In the genomic region with DNA sequence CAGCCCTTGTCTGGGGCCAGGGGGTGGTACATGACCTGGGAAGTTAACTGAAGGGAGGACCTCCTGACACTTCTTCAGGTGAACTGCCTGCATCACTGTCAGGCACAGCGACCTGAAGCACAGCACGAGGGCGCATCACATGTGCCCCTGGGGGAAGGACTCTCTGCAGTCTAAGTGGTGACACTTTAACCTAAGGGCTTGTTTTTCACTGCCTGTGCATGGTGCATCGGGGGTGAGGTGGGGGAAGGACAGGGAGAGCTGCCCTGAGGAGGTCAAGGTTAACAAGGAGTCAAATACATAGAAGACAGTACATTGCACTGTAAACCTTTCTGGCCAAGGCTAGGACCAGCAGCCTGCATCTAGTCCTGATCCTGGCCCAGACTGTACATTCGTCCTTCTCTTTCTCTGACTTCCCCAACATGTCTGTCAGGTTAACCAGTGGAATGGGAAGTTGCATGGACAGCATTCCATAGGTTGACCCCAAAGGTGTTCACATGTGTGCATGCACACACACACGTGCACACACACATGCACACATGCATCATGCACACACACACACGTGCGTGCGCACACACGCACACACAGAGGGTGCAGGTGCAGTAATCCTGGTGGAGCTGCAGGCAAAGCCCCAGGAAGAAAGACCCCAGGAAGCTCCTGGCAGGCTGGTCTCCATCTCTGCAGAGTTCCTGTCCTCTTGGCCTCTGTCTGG, we compare ENCODE assay signal across 25 cellular contexts. TPM values are rescaled to one million over a fixed set of nuclear protein-coding genes. Genes with fewer than 3 reads are reported as not detected.
DNase-seq lines count a peak whose midpoint lies in the region; ATAC-seq, FAIRE-seq and TF ChIP-seq lines count a peak whose summit lies in the region.
"Had no signal": no experiment of that assay in that cellular context is flagged by ENCODE, and none has a peak within 500 bp of the region (broad histone marks: within the 10 kb centered on the region; RNA-seq: fewer than 3 reads in every experiment).

No MANE protein-coding gene starts in this region.

- H2BK15ac ChIP-seq in IMR-90 (ENCODE audit: low read depth, low read length), result no peak overlapping the region

- POLR2A ChIA-PET in IMR-90 (lab: Charles Lee; ENCODE audit: unreplicated experiment) (no interaction called here), RWPE1 (lab: Yijun Ruan, JAX; ENCODE audit: low non-redundant PET) (no interaction called here)

- no peaks in the 10 kb centered on the region for H3K9me1 ChIP-seq in IMR-90 (ENCODE audit: insufficient read depth, low read length)

- H3K4me1 ChIP-seq in IMR-90 (ENCODE audit: control insufficient read depth, insufficient read depth, low read length), result no peaks in the 10 kb centered on the region

- H3K56ac ChIP-seq in IMR-90 (ENCODE audit: extremely low read depth, insufficient read depth, low read length), result no peak overlapping the region

- TF ChIP-seq CTCF in IMR-90 (conservative IDR thresholded peaks at IDR 0.05; ENCODE audit: low read depth, low read length) (no peak), bronchial epithelial cell (IDR thresholded peaks at IDR 0.05; ENCODE audit: insufficient read depth, low read length, severe bottlenecking) (no peak), RWPE1 (conservative IDR thresholded peaks at IDR 0.05; ENCODE audit: low read depth) (no peak)

- intact Hi-C loops in IMR-90 (cut with micrococcal nuclease), result no loop called here

- CTCF ChIA-PET in IMR-90 (lab: Yijun Ruan, JAX), result no interaction called here
- CTCF ChIA-PET in RWPE1 (lab: Yijun Ruan, JAX), result no interaction called here

- H3K27me3 ChIP-seq in IMR-90 (ENCODE audit: control insufficient read depth, insufficient read depth, low read length) (peaks cover 10% of the 10 kb centered on the region; the same call in 1 of the 2 replicates), bronchial epithelial cell (ENCODE audit: control insufficient read depth, insufficient read depth, low read length) (no peaks in the 10 kb centered on the region)

- H3K9me3 ChIP-seq in IMR-90 (ENCODE audit: control insufficient read depth, insufficient read depth, low read length), result no peaks in the 10 kb centered on the region

- no peak overlapping the region for H4K8ac ChIP-seq in IMR-90 (ENCODE audit: low read depth in 2 of 2, low read length in 2 of 2)

- H3K9ac ChIP-seq in IMR-90 (ENCODE audit: low read depth, low read length), result no peak overlapping the region
- H3K9ac ChIP-seq: GM23248 had no signal

- H2BK5ac ChIP-seq in IMR-90 (ENCODE audit: low read depth, low read length, poor library complexity, severe bottlenecking), result no peak overlapping the region

- H3K4me3 ChIP-seq in IMR-90 (ENCODE audit: insufficient read depth, low read depth, low read length) (no peak overlapping the region), bronchial epithelial cell (ENCODE audit: low read depth, low read length) (no peak overlapping the region)
- H3K4me3 ChIP-seq: GM23248 had no signal

- H3K36me3 ChIP-seq in IMR-90 (ENCODE audit: control insufficient read depth, insufficient read depth, low read length) (no peaks in the 10 kb centered on the region), bronchial epithelial cell (ENCODE audit: control insufficient read depth, insufficient read depth, low read length) (no peaks in the 10 kb centered on the region)

- in situ Hi-C loops in IMR-90 (cut with MboI; ENCODE audit: low sequenced_read_pairs), result no loop called here

- no peak overlapping the region for H3K14ac ChIP-seq in IMR-90 (replicated peaks; ENCODE audit: low read depth, low read length)

- no peaks in the 10 kb centered on the region for H4K20me1 ChIP-seq in IMR-90 (ENCODE audit: insufficient read depth, low read length)

- 70% methylated on average over 6 of the region's 10 CpGs; no CpG with 5 or more reads in 1 of the 2 experiments for WGBS in IMR-90 (ENCODE audit: extremely low coverage in 2 of 2, insufficient read length in 1 of 2), 2 experiments

- dilution Hi-C loops in IMR-90 (cut with HindIII; ENCODE audit: low sequenced_read_pairs, unreplicated experiment), result no loop called here

- no peak overlapping the region for H3K27ac ChIP-seq in IMR-90 (ENCODE audit: insufficient read depth, low read length)
- H3K27ac ChIP-seq in RWPE1, result no peak overlapping the region
- H3K27ac ChIP-seq: GM23248 had no signal

- FAIRE-seq in GM12891 (lab: Jason Lieb, UNC) (peak; percentile 9), bronchial epithelial cell (lab: Jason Lieb, UNC) (peak; percentile 50)
- FAIRE-seq: GM12892, GM19239, H1 had no signal

- peak overlapping the region; percentile 48 for H2AK9ac ChIP-seq in IMR-90 (replicated peaks; ENCODE audit: low read depth, low read length, poor library complexity)

- H3K23ac ChIP-seq in IMR-90 (ENCODE audit: low read depth, low read length), result no peak overlapping the region

- H3K18ac ChIP-seq in IMR-90 (ENCODE audit: low read depth, low read length), result no peak overlapping the region

- H4K5ac ChIP-seq in IMR-90 (ENCODE audit: low read depth, low read length), result no peak overlapping the region

- no peak overlapping the region for H2AK5ac ChIP-seq in IMR-90 (ENCODE audit: low read depth, low read length)

- DNase-seq in GM12891 (ENCODE audit: insufficient read length, low spot score) (no peak), IMR-90 (no peak), bronchial epithelial cell (ENCODE audit: low read depth) (no peak), left kidney (ENCODE audit: low read depth, low spot score) (peak; percentile 27), RWPE1 (ENCODE audit: low spot score) (no peak), dedifferentiated amniotic fluid mesenchymal stem cell (ENCODE audit: extremely low spot score) (no peak), NCI-H1105 treated with DMSO at 0.1 percent for 48 hours (lab: John Stamatoyannopoulos, UW) (no peak)
- DNase-seq: C1 segment of cervical spinal cord; Calu3; CD4-positive, alpha-beta memory T cell; COR-L47; DMS53; DMS79 treated with DMSO at 0.1 percent for 48 hours; GF-D8; GM23248; H7; HCEC 1CT had no signal

- peak overlapping the region; percentile 28 for H2AFZ ChIP-seq in IMR-90 (replicated peaks; ENCODE audit: low read length, poor library complexity)
- H2AFZ ChIP-seq: GM23248 had no signal

- no peak overlapping the region for H2BK20ac ChIP-seq in IMR-90 (ENCODE audit: low read depth, low read length)

- H3K4ac ChIP-seq in IMR-90 (ENCODE audit: low read depth, low read length), result no peak overlapping the region

- no peak overlapping the region for H4K91ac ChIP-seq in IMR-90 (ENCODE audit: insufficient read depth, low read depth, low read length)

- no peak for TF ChIP-seq RAD21 in IMR-90 (IDR thresholded peaks at IDR 0.05; ENCODE audit: low read length)

- no peak overlapping the region for H3K4me2 ChIP-seq in IMR-90 (ENCODE audit: low read depth, low read length)

- no peak for ATAC-seq in IMR-90 (ENCODE audit: low read depth)

- H2BK120ac ChIP-seq in IMR-90 (ENCODE audit: low read depth, low read length), result no peak overlapping the region

- no peak for TF ChIP-seq POLR2A in GM12891 (IDR thresholded peaks at IDR 0.05; ENCODE audit: low read depth, low read length)
- TF ChIP-seq POLR2A in IMR-90 (IDR thresholded peaks at IDR 0.05; ENCODE audit: low read depth, low read length), result no peak

- H3K79me1 ChIP-seq in IMR-90 (ENCODE audit: low read depth in 1 of 2, low read length in 2 of 2), result no peaks in the 10 kb centered on the region

- no TSS peak for BruUV-seq in IMR-90 (replicated peaks; lab: Mats Ljungman, UMichigan)

TF ChIP-seq in GM12891, 5 proteins besides CTCF, POLR2A, EP300 and RAD21:
- TF ChIP-seq PAX5 (IDR thresholded peaks at IDR 0.05; ENCODE audit: insufficient read depth, low read length, severe bottlenecking), result no peak
- TF ChIP-seq POU2F2 (IDR thresholded peaks at IDR 0.05; ENCODE audit: low read depth, low read length), result no peak
- no peak for TF ChIP-seq SPI1 (IDR thresholded peaks at IDR 0.05; ENCODE audit: low read depth, low read length)
- TF ChIP-seq TAF1 (IDR thresholded peaks at IDR 0.05; ENCODE audit: low read depth, low read length), result no peak
- TF ChIP-seq POLR2AphosphoS5 (IDR thresholded peaks at IDR 0.05; ENCODE audit: low read depth, low read length), result no peak

TF ChIP-seq in IMR-90, 13 proteins besides CTCF, POLR2A, EP300 and RAD21:
- TF ChIP-seq MAFK (IDR thresholded peaks at IDR 0.05; ENCODE audit: low read depth, low read length) (no peak), NFE2L2 (IDR thresholded peaks at IDR 0.05; ENCODE audit: low read depth, low read length) (no peak), MXI1 (IDR thresholded peaks at IDR 0.05; ENCODE audit: borderline replicate concordance, low read depth, low read length) (no peak), FOS (IDR thresholded peaks at IDR 0.05; ENCODE audit: low read depth, low read length) (no peak), RCOR1 (IDR thresholded peaks at IDR 0.05; ENCODE audit: insufficient replicate concordance, low read length) (no peak), CEBPB (IDR thresholded peaks at IDR 0.05; ENCODE audit: low read depth, low read length) (no peak)
- TF ChIP-seq, protein P1, sequence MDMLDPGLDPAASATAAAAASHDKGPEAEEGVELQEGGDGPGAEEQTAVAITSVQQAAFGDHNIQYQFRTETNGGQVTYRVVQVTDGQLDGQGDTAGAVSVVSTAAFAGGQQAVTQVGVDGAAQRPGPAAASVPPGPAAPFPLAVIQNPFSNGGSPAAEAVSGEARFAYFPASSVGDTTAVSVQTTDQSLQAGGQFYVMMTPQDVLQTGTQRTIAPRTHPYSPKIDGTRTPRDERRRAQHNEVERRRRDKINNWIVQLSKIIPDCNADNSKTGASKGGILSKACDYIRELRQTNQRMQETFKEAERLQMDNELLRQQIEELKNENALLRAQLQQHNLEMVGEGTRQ (IDR thresholded peaks at IDR 0.05; ENCODE audit: low read depth, low read length), result no peak

RNA-seq across cellular contexts. Expression of a gene that starts 37.6 kb away (rescaled TPM):
- 28.8 TPM for polyA plus RNA-seq in GM12891 (2012; ENCODE audit: low read depth, missing spikeins)
- total RNA-seq in IMR-90 (2012; rRNA removed) (not detected in 2 replicates), bronchial epithelial cell (under 0.01 TPM in 2 replicates)
- not detected in 2 replicates for polyA plus RNA-seq in IMR-90 (2012; rRNA removed)
- polyA plus RNA-seq in IMR-90 (2012; cell fraction: cytosol; rRNA removed), result not detected in 2 replicates
- polyA plus RNA-seq in IMR-90 (2012; cell fraction: nucleus; rRNA removed; ENCODE audit: low replicate concordance), result not detected in 2 replicates
- total RNA-seq: A172, A673, Calu3, Daoy, G401, GM23248, H1, H7 had no signal
- polyA plus RNA-seq: BJ, GM23248, H1 had no signal
